In the genomic region with DNA sequence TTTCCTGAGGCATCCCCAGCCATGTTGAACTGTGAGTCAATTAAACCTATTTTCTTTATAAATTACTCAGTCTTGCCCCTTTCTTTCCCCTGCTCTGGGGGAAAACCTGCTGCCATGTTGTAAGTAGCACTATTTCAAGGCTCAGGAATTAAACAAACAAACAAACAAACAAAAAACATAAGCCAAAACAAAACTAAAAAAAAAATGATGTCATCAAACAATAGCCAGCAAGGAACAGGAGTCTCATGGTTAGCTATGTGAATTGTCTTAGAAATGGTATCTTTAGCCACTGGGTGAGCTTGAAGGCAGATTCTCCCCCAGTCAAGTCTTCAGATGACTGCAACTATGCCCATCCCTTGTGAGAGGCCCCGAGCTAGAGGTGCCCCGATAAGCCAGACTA, we compare ENCODE assay signal across 29 cellular contexts.
"Had no signal": no experiment of that assay in that cellular context is flagged by ENCODE, and none has a peak within 500 bp of the region (broad histone marks: within the 10 kb centered on the region; RNA-seq: fewer than 3 reads in every experiment).

No MANE protein-coding gene starts in this region.

- H3K9me3 ChIP-seq: stomach, suprapubic skin, testis, thoracic aorta, thyroid gland, tibial artery, transverse colon, upper lobe of left lung, upper lobe of right lung, uterus, vagina had no signal

- H3K4me1 ChIP-seq: stomach, suprapubic skin, testis, thyroid gland, tibial nerve, transverse colon, upper lobe of left lung, upper lobe of right lung, uterus, vagina had no signal

- DNase-seq: stimulated activated CD4-positive, alpha-beta T cell treated with anti-CD3 and anti-CD28 coated beads, Interleukin-2, amount 100 ng/mL, for 48 hours; stimulated activated CD4-positive, alpha-beta T cell treated with anti-CD3 and anti-CD28 coated beads, Interleukin-4, amount 100 ng/mL, for 1 hour; stimulated activated CD4-positive, alpha-beta T cell treated with anti-CD3 and anti-CD28 coated beads, Interleukin-4, amount 100 ng/mL, for 24 hours; stimulated activated CD4-positive, alpha-beta T cell treated with anti-CD3 and anti-CD28 coated beads, Interleukin-4, amount 100 ng/mL, for 4 hours; stimulated activated CD8-positive, alpha-beta memory T cell treated with anti-CD3 and anti-CD28 coated beads, Interleukin-4, amount 100 ng/mL, for 48 hours; stimulated activated naive B cell treated with anti-CD40 and anti-IgM and Interleukin-4, amounts not matched to agents 10 μg/mL and 1 μg/mL and 100 μg/mL, for 72 hours; stimulated activated naive CD4-positive, alpha-beta T cell; stimulated activated naive CD4-positive, alpha-beta T cell treated with Interleukin-2 at 50 U/mL for 16 hours; stimulated activated naive CD8-positive, alpha-beta T cell treated with anti-CD3 and anti-CD28 coated beads, Interleukin-15, amount 100 ng/mL, for 72 hours; stimulated activated naive CD8-positive, alpha-beta T cell treated with anti-CD3 and anti-CD28 coated beads, Interleukin-15, Interleukin-2, amounts not matched to agents 100 U/mL and 50 U/mL, for 24 hours; stomach; substantia nigra; testis; thyroid gland; tibial artery; transverse colon; trophoblast cell; upper lobe of left lung; upper lobe of right lung; uterus had no signal

- H3K27me3 ChIP-seq: stomach, suprapubic skin, testis, thyroid gland, tibial artery, tibial nerve, transverse colon, upper lobe of left lung, upper lobe of right lung, uterus, vagina had no signal

- H3K36me3 ChIP-seq: stomach, suprapubic skin, thoracic aorta, thyroid gland, tibial artery, tibial nerve, transverse colon, upper lobe of left lung, upper lobe of right lung, uterus, vagina had no signal

- H3K27ac ChIP-seq: stomach, suprapubic skin, testis, thoracic aorta, thyroid gland, tibial artery, tibial nerve, transverse colon, upper lobe of left lung, upper lobe of right lung, uterus, vagina had no signal

- H3K4me3 ChIP-seq: stomach, suprapubic skin, testis, thoracic aorta, thyroid gland, tibial artery, tibial nerve, transverse colon, upper lobe of left lung, upper lobe of right lung, uterus, vagina had no signal

- H3K4me3 Mint-ChIP-seq: stimulated activated effector memory CD8-positive, alpha-beta T cell treated with anti-CD3 and anti-CD28 coated beads, Interleukin-12 subunit alpha, Interleukin-12 subunit beta, amount 100 ng/mL, for 72 hours; stimulated activated memory B cell treated with anti-CD40 and anti-IgM and Interleukin-4, amounts not matched to agents 10 μg/mL and 1 μg/mL and 100 μg/mL, for 72 hours; stimulated activated naive B cell treated with anti-CD40 and anti-IgM and Interleukin-4, amounts not matched to agents 10 μg/mL and 1 μg/mL and 100 μg/mL, for 72 hours; stimulated activated naive CD8-positive, alpha-beta T cell treated with anti-CD3 and anti-CD28 coated beads, Interleukin-15, amount 100 ng/mL, for 72 hours; stimulated activated naive CD8-positive, alpha-beta T cell treated with anti-CD3 and anti-CD28 coated beads, Interleukin-15, Interleukin-2, amounts not matched to agents 100 ng/mL and 50 ng/mL, for 24 hours; type B pancreatic cell had no signal

- H3K27ac Mint-ChIP-seq: stimulated activated effector memory CD8-positive, alpha-beta T cell treated with anti-CD3 and anti-CD28 coated beads, Interleukin-12 subunit alpha, Interleukin-12 subunit beta, amount 100 ng/mL, for 72 hours; stimulated activated memory B cell treated with anti-CD40 and anti-IgM and Interleukin-4, amounts not matched to agents 10 μg/mL and 1 μg/mL and 100 μg/mL, for 72 hours; stimulated activated naive B cell treated with anti-CD40 and anti-IgM and Interleukin-4, amounts not matched to agents 10 μg/mL and 1 μg/mL and 100 μg/mL, for 72 hours; stimulated activated naive CD8-positive, alpha-beta T cell treated with anti-CD3 and anti-CD28 coated beads, Interleukin-15, amount 100 ng/mL, for 72 hours; stimulated activated naive CD8-positive, alpha-beta T cell treated with anti-CD3 and anti-CD28 coated beads, Interleukin-15, Interleukin-2, amounts not matched to agents 100 ng/mL and 50 ng/mL, for 24 hours; type B pancreatic cell had no signal

- H3K36me3 Mint-ChIP-seq: stimulated activated effector memory CD8-positive, alpha-beta T cell treated with anti-CD3 and anti-CD28 coated beads, Interleukin-12 subunit alpha, Interleukin-12 subunit beta, amount 100 ng/mL, for 72 hours; stimulated activated memory B cell treated with anti-CD40 and anti-IgM and Interleukin-4, amounts not matched to agents 10 μg/mL and 1 μg/mL and 100 μg/mL, for 72 hours; stimulated activated naive B cell treated with anti-CD40 and anti-IgM and Interleukin-4, amounts not matched to agents 10 μg/mL and 1 μg/mL and 100 μg/mL, for 72 hours; type B pancreatic cell had no signal

- FAIRE-seq: urothelium cell line had no signal

- H3K4me1 Mint-ChIP-seq: stimulated activated effector memory CD8-positive, alpha-beta T cell treated with anti-CD3 and anti-CD28 coated beads, Interleukin-12 subunit alpha, Interleukin-12 subunit beta, amount 100 ng/mL, for 72 hours; stimulated activated memory B cell treated with anti-CD40 and anti-IgM and Interleukin-4, amounts not matched to agents 10 μg/mL and 1 μg/mL and 100 μg/mL, for 72 hours; stimulated activated naive CD8-positive, alpha-beta T cell treated with anti-CD3 and anti-CD28 coated beads, Interleukin-15, amount 100 ng/mL, for 72 hours had no signal

- H3K27me3 Mint-ChIP-seq: stimulated activated memory B cell treated with anti-CD40 and anti-IgM and Interleukin-4, amounts not matched to agents 10 μg/mL and 1 μg/mL and 100 μg/mL, for 72 hours; stimulated activated naive B cell treated with anti-CD40 and anti-IgM and Interleukin-4, amounts not matched to agents 10 μg/mL and 1 μg/mL and 100 μg/mL, for 72 hours had no signal

- ATAC-seq: stimulated activated memory B cell treated with anti-CD40 and anti-IgM and Interleukin-4, amounts not matched to agents 10 μg/mL and 1 μg/mL and 100 μg/mL, for 72 hours; stimulated activated naive B cell treated with anti-CD40 and anti-IgM and Interleukin-4, amounts not matched to agents 10 μg/mL and 1 μg/mL and 100 μg/mL, for 72 hours; stimulated activated naive CD8-positive, alpha-beta T cell treated with anti-CD3 and anti-CD28 coated beads, Interleukin-15, Interleukin-2, amounts not matched to agents 100 U/mL and 50 U/mL, for 24 hours; upper lobe of right lung had no signal
